Comparison of ENCODE assay signal across 9 cellular contexts in the genomic region with DNA sequence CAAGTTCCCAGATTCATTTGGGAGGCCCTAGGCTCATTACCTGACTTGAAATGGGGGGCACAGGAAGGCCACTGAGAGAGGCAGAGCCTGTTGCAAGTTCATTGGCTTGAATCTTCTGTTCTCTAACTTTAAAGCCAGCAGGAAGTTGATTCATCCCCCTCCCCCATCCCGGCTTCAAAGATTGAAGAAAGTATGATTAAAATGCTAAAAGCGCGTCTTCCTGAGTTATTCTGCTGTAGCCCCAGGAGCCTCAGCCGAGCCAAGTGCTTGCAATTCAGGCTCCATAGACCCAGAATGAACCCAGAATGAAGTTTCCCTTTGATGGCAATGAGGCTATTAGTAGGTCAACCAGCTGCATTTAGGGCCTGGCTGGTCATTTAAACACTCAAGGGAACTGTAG. TPM values are rescaled to one million over a fixed set of nuclear protein-coding genes. Genes with fewer than 3 reads are reported as not detected.
DNase-seq lines count a peak whose midpoint lies in the region; ATAC-seq lines count a peak whose summit lies in the region.
"Had no signal": no experiment of that assay in that cellular context is flagged by ENCODE, and none has a peak within 500 bp of the region (broad histone marks: within the 10 kb centered on the region; RNA-seq: fewer than 3 reads in every experiment).

No MANE protein-coding gene starts in this region.

- peak; percentile 63 for DNase-seq in KBM-7
- peak; percentile 37 for DNase-seq in activated T-cell treated with anti-CD3 and anti-CD28 coated beads, Interleukin-2, amount 50 U/mL, for 4 hours
- DNase-seq in Right ventricle myocardium superior = peak; percentile 61
- DNase-seq in stimulated activated naive CD4-positive, alpha-beta T cell treated with Interleukin-2 at 50 U/mL for 16 hours (lab: John Stamatoyannopoulos, UW) = peak; percentile 39
- DNase-seq in HPDE6-E6E7 (ENCODE audit: extremely low spot score) = no peak
- DNase-seq in NCI-H1092 (lab: John Stamatoyannopoulos, UW) = no peak

- intact Hi-C loops in Right ventricle myocardium superior (cut with DNase I) = no loop called here

- no peaks in the 10 kb centered on the region for H3K9me3 Mint-ChIP-seq in activated T-cell treated with anti-CD3 and anti-CD28 coated beads, Interleukin-2, amount 50 U/mL, for 4 hours
- H3K9me3 Mint-ChIP-seq: neural crest cell had no signal

- in situ Hi-C loops in KBM-7 (cut with MboI; ENCODE audit: low pct_unique_long_range_greater_than_20kb, low sequenced_read_pairs) = no loop called here

- ATAC-seq in activated T-cell treated with anti-CD3 and anti-CD28 coated beads, Interleukin-2, amount 50 U/mL, for 4 hours = peak; percentile 40 to 60
- ATAC-seq in Right ventricle myocardium superior (ENCODE audit: poor library complexity) (peak; percentile 67), GM21423 (IDR thresholded peaks at IDR 0.05; ENCODE audit: unreplicated experiment) (no peak), GM18520 (IDR thresholded peaks at IDR 0.05; ENCODE audit: unreplicated experiment) (no peak)

- H3K4me1 Mint-ChIP-seq in activated T-cell treated with anti-CD3 and anti-CD28 coated beads, Interleukin-2, amount 50 U/mL, for 4 hours (ENCODE audit: low read depth) = peaks cover 46% of the 10 kb centered on the region

- no peaks in the 10 kb centered on the region for H3K27me3 Mint-ChIP-seq in activated T-cell treated with anti-CD3 and anti-CD28 coated beads, Interleukin-2, amount 50 U/mL, for 4 hours (ENCODE audit: low read depth)

- H3K36me3 Mint-ChIP-seq in activated T-cell treated with anti-CD3 and anti-CD28 coated beads, Interleukin-2, amount 50 U/mL, for 4 hours (ENCODE audit: insufficient read depth) = peaks cover 2% of the 10 kb centered on the region

- H3K4me3 Mint-ChIP-seq in activated T-cell treated with anti-CD3 and anti-CD28 coated beads, Interleukin-2, amount 50 U/mL, for 4 hours = peak overlapping the region; percentile 58
- H3K4me3 Mint-ChIP-seq: neural crest cell had no signal

RNA-seq across cellular contexts. Expression of a gene that starts 14.7 kb away (rescaled TPM):
- 10 to 100 TPM in 1 of 3 donors, 1 to 10 TPM in 2; 8.3 to 10.4 (median 9.6) TPM for total RNA-seq in activated T-cell treated with anti-CD3 and anti-CD28 coated beads, Interleukin-2, amount 50 U/mL, for 4 hours
- 14.2 TPM for total RNA-seq in Right ventricle myocardium superior

RNA-seq across cellular contexts. Expression of a gene that starts 43.0 kb away (rescaled TPM):
- under 1 TPM; 0.34 to 0.57 (median 0.53) TPM for total RNA-seq in activated T-cell treated with anti-CD3 and anti-CD28 coated beads, Interleukin-2, amount 50 U/mL, for 4 hours
- 2.7 TPM for total RNA-seq in Right ventricle myocardium superior

Comparison
In these comparisons a context has a peak if more than half of its experiments do, and no peak if none do; other contexts are left out.
1. DNase-seq: peak in KBM-7 (single experiment), activated T-cell treated with anti-CD3 and anti-CD28 coated beads, Interleukin-2, amount 50 U/mL, for 4 hours (single experiment), Right ventricle myocardium superior (single experiment) and stimulated activated naive CD4-positive, alpha-beta T cell treated with Interleukin-2 at 50 U/mL for 16 hours (single experiment); none in HPDE6-E6E7 (single experiment) and NCI-H1092 (single experiment).
2. ATAC-seq: peak in activated T-cell treated with anti-CD3 and anti-CD28 coated beads, Interleukin-2, amount 50 U/mL, for 4 hours (2 of 2) and Right ventricle myocardium superior (single experiment); none in GM21423 (single experiment) and GM18520 (single experiment).